ENCODE assay signal across 25 cellular contexts in genomic region chrX:50638123-50638522, GRCh38.
DNase-seq lines count a peak whose midpoint lies in the region; ATAC-seq and TF ChIP-seq lines count a peak whose summit lies in the region.
"Had no signal": no experiment of that assay in that cellular context is flagged by ENCODE, and none has a peak within 500 bp of the region (broad histone marks: within the 10 kb centered on the region; RNA-seq: fewer than 3 reads in every experiment).

No MANE protein-coding gene starts in this region.

- no peak overlapping the region for H3K4me3 ChIP-seq in right atrium auricular region
- no peak overlapping the region for H3K4me3 ChIP-seq in skeletal muscle cell (ENCODE audit: low read depth, low read length)
- H3K4me3 ChIP-seq: A549, body of pancreas, prostate gland, vagina had no signal

- H3K27me3 ChIP-seq in right atrium auricular region = no peaks in the 10 kb centered on the region
- H3K27me3 ChIP-seq: BE2C, body of pancreas, vagina had no signal

- intact Hi-C loops in Right ventricle myocardium inferior (cut with DNase I) = no loop called here
- intact Hi-C loops in left cardiac atrium (cut with DNase I) = no loop called here

- TF ChIP-seq CTCF in right atrium auricular region (IDR thresholded peaks at IDR 0.05) = no peak

- ATAC-seq in Right ventricle myocardium inferior (no peak), left cardiac atrium (no peak), HG03469 (IDR thresholded peaks at IDR 0.05; ENCODE audit: unreplicated experiment) (no peak)
- ATAC-seq: A549, body of pancreas, SK-N-SH treated with all-trans-retinoic acid at 6 μM for 48 hours had no signal

- DNase-seq in Right ventricle myocardium inferior (ENCODE audit: missing footprints) (peak; percentile 60), right atrium auricular region (ENCODE audit: low spot score) (no peak), UCSD-AML1 (lab: John Stamatoyannopoulos, UW; ENCODE audit: unreplicated experiment) (peak; percentile 69), left cardiac atrium (peak; percentile 78), skeletal muscle cell (ENCODE audit: low read depth) (peak; percentile 5), NOMO-1 treated with DMSO at 0.1 percent for 48 hours (lab: John Stamatoyannopoulos, UW; ENCODE audit: unreplicated experiment) (no peak), occipital lobe (lab: John Stamatoyannopoulos, UW) (no peak)
- DNase-seq: activated CD4-positive, alpha-beta T cell treated with anti-CD3 and anti-CD28 coated beads, Interleukin-2, amount 10 ng/mL, durations not matched to agents 7 days and 5 days; activated CD8-positive, alpha-beta memory T cell treated with anti-CD3 and anti-CD28 coated beads, Interleukin-2, amount 50 U/mL, for 4 hours; activated naive CD8-positive, alpha-beta T cell treated with anti-CD3 and anti-CD28 coated beads, Interleukin-2, amount 10 ng/mL, durations not matched to agents 7 days and 5 days; BE2C; DMS153; effector CD4-positive, alpha-beta T cell; foreskin fibroblast; GDM1; islet precursor cell; NCI-H2171; stimulated activated CD4-positive, alpha-beta T cell treated with anti-CD3 and anti-CD28 coated beads, Interleukin-2, amount 100 ng/mL, for 48 hours had no signal

- H3K27ac ChIP-seq in right atrium auricular region = no peak overlapping the region
- H3K27ac ChIP-seq: A549, body of pancreas, KMS-11, prostate gland, vagina had no signal

- H3K4me1 ChIP-seq in right atrium auricular region = peaks cover 0 to 16% of the 10 kb centered on the region in 2 donors
- H3K4me1 ChIP-seq: A549, body of pancreas, prostate gland, vagina had no signal

- H3K9me3 ChIP-seq in right atrium auricular region = no peaks in the 10 kb centered on the region
- H3K9me3 ChIP-seq: A549, BE2C, body of pancreas, prostate gland, vagina had no signal

- H3K36me3 ChIP-seq in right atrium auricular region = peaks cover 11% of the 10 kb centered on the region
- H3K36me3 ChIP-seq: BE2C, prostate gland, vagina had no signal

Comparison
In these comparisons a context has a peak if more than half of its experiments do, and no peak if none do; other contexts are left out.
1. DNase-seq: peak in Right ventricle myocardium inferior (single experiment), UCSD-AML1 (single experiment), left cardiac atrium (single experiment) and skeletal muscle cell (single experiment); none in right atrium auricular region (single experiment), NOMO-1 treated with DMSO at 0.1 percent for 48 hours (single experiment) and occipital lobe (single experiment).